Comparison of ENCODE assay signal across 15 cellular contexts in genomic region chr16:54176376-54176901, GRCh38.
DNase-seq lines count a peak whose midpoint lies in the region; ATAC-seq and TF ChIP-seq lines count a peak whose summit lies in the region.
"Had no signal": no experiment of that assay in that cellular context is flagged by ENCODE, and none has a peak within 500 bp of the region (broad histone marks: within the 10 kb centered on the region; RNA-seq: fewer than 3 reads in every experiment).

No MANE protein-coding gene starts in this region.

- 52% methylated on average over 19 of the region's 19 CpGs for WGBS in suprapubic skin

- TF ChIP-seq EP300 in suprapubic skin (IDR thresholded peaks at IDR 0.05): no peak

- no peak overlapping the region for H3K4me3 Mint-ChIP-seq in activated CD8-positive, alpha-beta T cell treated with anti-CD3 and anti-CD28 coated beads for 36 hours
- H3K4me3 Mint-ChIP-seq: activated CD4-positive, alpha-beta T cell treated with anti-CD3 and anti-CD28 coated beads, Interleukin-2, amount 10 ng/mL, durations not matched to agents 7 days and 5 days; activated T-helper 1 cell treated with anti-CD3 and anti-CD28 coated beads, Interleukin-12 subunit alpha, Interleukin-12 subunit beta, Interleukin-2, Interleukin-4 antibody, amounts not matched to agents 30 ng/mL and 10 ng/mL and 1 ng/mL, durations not matched to agents 14 hours and 24 hours and 36 hours had no signal

- CTCF ChIA-PET in activated CD8-positive, alpha-beta T cell treated with anti-CD3 and anti-CD28 coated beads for 36 hours (lab: Charles Lee): no interaction called here

- DNase-seq in cardiac muscle cell (ENCODE audit: low read depth in 1 of 2, low spot score in 1 of 2) (peak; percentile 8 to 48), left ventricle myocardium superior (no peak), NOMO-1 treated with dmso at 0.1 percent for 144 hours (lab: John Stamatoyannopoulos, UW; ENCODE audit: unreplicated experiment) (peak; percentile 49), iPS-NIHi7 (ENCODE audit: extremely low spot score) (peak; percentile 73), suprapubic skin (ENCODE audit: low spot score in 2 of 2) (no peak), medulla oblongata (ENCODE audit: extremely low spot score) (no peak)
- no peak for DNase-seq in activated CD8-positive, alpha-beta T cell treated with anti-CD3 and anti-CD28 coated beads for 36 hours
- DNase-seq in stimulated activated CD4-positive, alpha-beta T cell treated with anti-CD3 and anti-CD28 coated beads, Interleukin-4, amount 100 ng/mL, for 24 hours: no peak
- DNase-seq: activated CD4-positive, alpha-beta T cell treated with anti-CD3 and anti-CD28 coated beads, Interleukin-2, amount 10 ng/mL, durations not matched to agents 7 days and 5 days; effector CD8-positive, alpha-beta T cell; lower lobe of right lung; occipital lobe; T-helper 1 cell; thyroid gland had no signal

- H3K27me3 ChIP-seq in cardiac muscle cell (no peaks in the 10 kb centered on the region), suprapubic skin (peaks cover 4% of the 10 kb centered on the region)
- H3K27me3 ChIP-seq: thyroid gland had no signal

- no peak for TF ChIP-seq CTCF in cardiac muscle cell (IDR thresholded peaks at IDR 0.05; ENCODE audit: low read depth, low read length)
- TF ChIP-seq CTCF in suprapubic skin (IDR thresholded peaks at IDR 0.05): no peak
- no peak for TF ChIP-seq CTCF in activated CD8-positive, alpha-beta T cell treated with anti-CD3 and anti-CD28 coated beads for 36 hours (IDR thresholded peaks at IDR 0.05)

- H3K4me3 ChIP-seq in cardiac muscle cell (no peak overlapping the region), suprapubic skin (peak overlapping the region; percentile 0)
- H3K4me3 ChIP-seq: lower lobe of right lung, thyroid gland had no signal

- H3K36me3 Mint-ChIP-seq in activated CD8-positive, alpha-beta T cell treated with anti-CD3 and anti-CD28 coated beads for 36 hours (ENCODE audit: low read depth): no peaks in the 10 kb centered on the region

- H3K27ac ChIP-seq in cardiac muscle cell (peak overlapping the region; percentile 90), suprapubic skin (no peak overlapping the region)
- H3K27ac ChIP-seq: lower lobe of right lung, thyroid gland had no signal

- POLR2A ChIA-PET in activated CD8-positive, alpha-beta T cell treated with anti-CD3 and anti-CD28 coated beads for 36 hours (lab: Charles Lee): no interaction called here

- no peak overlapping the region for H3K27ac Mint-ChIP-seq in activated CD8-positive, alpha-beta T cell treated with anti-CD3 and anti-CD28 coated beads for 36 hours
- H3K27ac Mint-ChIP-seq: activated CD4-positive, alpha-beta T cell treated with anti-CD3 and anti-CD28 coated beads, Interleukin-2, amount 10 ng/mL, durations not matched to agents 7 days and 5 days; activated T-helper 1 cell treated with anti-CD3 and anti-CD28 coated beads, Interleukin-12 subunit alpha, Interleukin-12 subunit beta, Interleukin-2, Interleukin-4 antibody, amounts not matched to agents 30 ng/mL and 10 ng/mL and 1 ng/mL, durations not matched to agents 14 hours and 24 hours and 36 hours had no signal

- H3K36me3 ChIP-seq in cardiac muscle cell (no peaks in the 10 kb centered on the region), suprapubic skin (no peaks in the 10 kb centered on the region)
- H3K36me3 ChIP-seq: lower lobe of right lung, thyroid gland had no signal

- H3K4me1 ChIP-seq in cardiac muscle cell (ENCODE audit: low read depth) (peaks cover 76% of the 10 kb centered on the region), suprapubic skin (peaks cover 18% of the 10 kb centered on the region)
- H3K4me1 ChIP-seq: lower lobe of right lung, thyroid gland had no signal

- no peaks in the 10 kb centered on the region for H3K4me1 Mint-ChIP-seq in activated CD8-positive, alpha-beta T cell treated with anti-CD3 and anti-CD28 coated beads for 36 hours (ENCODE audit: low read depth)
- H3K4me1 Mint-ChIP-seq: activated CD4-positive, alpha-beta T cell treated with anti-CD3 and anti-CD28 coated beads, Interleukin-2, amount 10 ng/mL, durations not matched to agents 7 days and 5 days had no signal

- no peaks in the 10 kb centered on the region for H3K9me3 ChIP-seq in cardiac muscle cell (ENCODE audit: low read depth)
- H3K9me3 ChIP-seq in suprapubic skin: no peaks in the 10 kb centered on the region
- H3K9me3 ChIP-seq: lower lobe of right lung, thyroid gland had no signal

- H3K27me3 Mint-ChIP-seq in activated CD8-positive, alpha-beta T cell treated with anti-CD3 and anti-CD28 coated beads for 36 hours: peaks cover 12% of the 10 kb centered on the region

- TF ChIP-seq POLR2A in suprapubic skin (IDR thresholded peaks at IDR 0.05): no peak

- intact Hi-C loops in left ventricle myocardium superior (cut with micrococcal nuclease): no loop called here
- intact Hi-C loops in activated CD8-positive, alpha-beta T cell treated with anti-CD3 and anti-CD28 coated beads for 36 hours (cut with micrococcal nuclease): no loop called here

- no peak for ATAC-seq in left ventricle myocardium superior
- ATAC-seq in activated CD8-positive, alpha-beta T cell treated with anti-CD3 and anti-CD28 coated beads for 36 hours: no peak
- ATAC-seq: lower lobe of right lung had no signal

- H3K9me3 Mint-ChIP-seq in activated CD8-positive, alpha-beta T cell treated with anti-CD3 and anti-CD28 coated beads for 36 hours: no peaks in the 10 kb centered on the region
- H3K9me3 Mint-ChIP-seq: activated CD4-positive, alpha-beta T cell treated with anti-CD3 and anti-CD28 coated beads, Interleukin-2, amount 10 ng/mL, durations not matched to agents 7 days and 5 days; activated T-helper 1 cell treated with anti-CD3 and anti-CD28 coated beads, Interleukin-12 subunit alpha, Interleukin-12 subunit beta, Interleukin-2, Interleukin-4 antibody, amounts not matched to agents 30 ng/mL and 10 ng/mL and 1 ng/mL, durations not matched to agents 14 hours and 24 hours and 36 hours had no signal

Comparison
In these comparisons a context has a peak if more than half of its experiments do, and no peak if none do; other contexts are left out.
1. DNase-seq: peak in cardiac muscle cell (2 of 2), NOMO-1 treated with dmso at 0.1 percent for 144 hours (single experiment) and iPS-NIHi7 (single experiment); none in left ventricle myocardium superior (single experiment), suprapubic skin (0 of 2), activated CD8-positive, alpha-beta T cell treated with anti-CD3 and anti-CD28 coated beads for 36 hours (single experiment), medulla oblongata (single experiment) and stimulated activated CD4-positive, alpha-beta T cell treated with anti-CD3 and anti-CD28 coated beads, Interleukin-4, amount 100 ng/mL, for 24 hours (single experiment).